ENCODE assay signal across 8 cellular contexts in genomic region chr1:146228710-146229477, GRCh38. TPM values are rescaled to one million over a fixed set of nuclear protein-coding genes. Genes with fewer than 3 reads are reported as not detected.
DNase-seq lines count a peak whose midpoint lies in the region; ATAC-seq and TF ChIP-seq lines count a peak whose summit lies in the region.
"Not testable (repeated sequence)": the region's sequence is repeated elsewhere in the genome, so short reads cannot be mapped to it uniquely, and the experiment has no call there.

Gene NOTCH2NLA (minus strand): TSS chr1:146229021. CDS start chr1:146189337, 39,684 bp downstream.

- not testable (repeated sequence) for H3K36me3 ChIP-seq in ES-I3 (ENCODE audit: insufficient read depth, low read length); lower lobe of right lung; thoracic aorta

- peak within 1 kb of the TSS; percentile 46 for H3K27ac ChIP-seq in lower lobe of right lung
- H3K27ac ChIP-seq in thoracic aorta: peak within 1 kb of the TSS; percentile 78 to 87

- not testable (repeated sequence) for H3K27me3 ChIP-seq in lower lobe of right lung (ENCODE audit: low read depth); thoracic aorta (replicated peaks; ENCODE audit: insufficient read depth)

- not testable (repeated sequence) for DNase-seq in Jurkat, Clone E6-1 (ENCODE audit: low read depth, low spot score); skeletal muscle cell (ENCODE audit: low read depth)
- peak; percentile 29 for DNase-seq in activated naive CD4-positive, alpha-beta T cell treated with anti-CD3 and anti-CD28 coated beads, Interleukin-2, amount 50 U/mL, for 16 hours
- DNase-seq in lower lobe of right lung (peak; percentile 39), thoracic aorta (ENCODE audit: low spot score) (peak; percentile 1)

- H3K9ac ChIP-seq in ES-I3 (ENCODE audit: low read depth, low read length): peak within 1 kb of the TSS; percentile 58

- TF ChIP-seq CTCF in WI38 (IDR thresholded peaks at IDR 0.05; ENCODE audit: low read depth, low read length); lower lobe of right lung (IDR thresholded peaks at IDR 0.05); thoracic aorta (IDR thresholded peaks at IDR 0.05): not testable (repeated sequence)

- intact Hi-C loops in lower lobe of right lung (cut with DNase I): not testable (repeated sequence)

- H3K4me1 ChIP-seq in ES-I3 (ENCODE audit: insufficient read depth, low read length); lower lobe of right lung; thoracic aorta (ENCODE audit: control insufficient read depth in 1 of 2, low read depth in 2 of 2): not testable (repeated sequence)

- peak; percentile 44 for ATAC-seq in esophagus mucosa
- peak; percentile 71 to 74 for ATAC-seq in lower lobe of right lung
- ATAC-seq in thoracic aorta (ENCODE audit: insufficient number of reproducible peaks, low FRiP score, low read depth): not testable (repeated sequence)

- H3K4me3 ChIP-seq in Jurkat, Clone E6-1 (ENCODE audit: low read length): peak within 1 kb of the TSS; percentile 40
- peak within 1 kb of the TSS; percentile 58 for H3K4me3 ChIP-seq in WI38 (ENCODE audit: low read depth, low read length)
- peak within 1 kb of the TSS; percentile 48 for H3K4me3 ChIP-seq in lower lobe of right lung
- H3K4me3 ChIP-seq in skeletal muscle cell (ENCODE audit: low read depth, low read length): peak within 1 kb of the TSS; percentile 54
- H3K4me3 ChIP-seq in thoracic aorta: peak within 1 kb of the TSS; percentile 71

- not testable (repeated sequence) for H3K9me3 ChIP-seq in ES-I3 (ENCODE audit: control insufficient read depth, insufficient read depth, low read length); lower lobe of right lung; thoracic aorta

RNA-seq across cellular contexts. Expression of gene NOTCH2NLA, which starts in this region (rescaled TPM):
- polyA plus RNA-seq in Jurkat, Clone E6-1 (2012; ENCODE audit: insufficient read depth, insufficient read length): 5.2 TPM
- total RNA-seq in esophagus mucosa (33.6 TPM), lower lobe of right lung (38.2 TPM), thoracic aorta (10 to 100 TPM; 83.8 to 90.0 TPM)
